1 cellular context compared by ENCODE assay signal in genomic region chr16:1734816-1735215, GRCh38.
TF ChIP-seq lines count a peak whose summit lies in the region.

No MANE protein-coding gene starts in this region.

TF ChIP-seq in GM23338, 12 proteins besides CTCF, POLR2A, EP300 and RAD21 (continued from another document):
- TF ChIP-seq REST (IDR thresholded peaks at IDR 0.05; ENCODE audit: unreplicated experiment) (no peak), ZNF462 (CRISPR knock-in tag; IDR thresholded peaks at IDR 0.05) (no peak)
